14 cellular contexts compared by ENCODE assay signal in the genomic region with DNA sequence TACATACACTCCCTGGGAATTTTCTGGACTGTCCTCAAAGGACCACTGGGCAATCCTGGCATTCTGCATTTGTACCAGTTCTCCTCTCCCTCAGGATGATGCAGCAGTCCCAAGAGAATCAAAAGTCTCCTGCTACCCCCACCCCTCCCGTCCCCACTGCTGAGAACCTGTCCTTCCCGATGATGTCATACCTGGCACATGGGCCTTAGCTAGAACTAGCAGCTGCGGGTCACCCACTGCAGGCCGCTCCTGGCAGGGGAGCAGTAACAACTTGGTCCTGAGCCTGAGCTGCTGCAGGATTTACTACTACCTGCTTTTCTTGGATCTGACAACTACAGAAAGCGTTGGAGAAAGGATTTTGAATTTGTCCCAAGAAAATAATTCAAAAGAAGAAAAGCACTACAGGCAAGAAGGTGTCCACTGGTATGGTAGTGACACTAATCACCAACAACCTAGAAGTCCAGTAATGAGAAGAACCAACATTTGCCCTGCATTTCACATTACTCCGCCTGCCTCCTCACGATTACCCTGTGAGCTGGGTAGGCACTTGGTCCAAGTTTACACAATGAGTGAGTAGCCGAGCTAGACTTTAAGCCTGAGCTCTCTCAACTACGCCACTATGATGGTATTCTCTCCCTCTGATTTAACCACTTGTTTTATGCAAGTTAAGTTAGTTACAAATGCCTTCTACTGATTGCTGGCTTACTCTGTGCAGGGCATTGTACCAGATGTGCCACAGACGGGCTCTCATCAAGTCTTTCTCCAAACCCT. TPM values are rescaled to one million over a fixed set of nuclear protein-coding genes. Genes with fewer than 3 reads are reported as not detected.
DNase-seq lines count a peak whose midpoint lies in the region; ATAC-seq and TF ChIP-seq lines count a peak whose summit lies in the region.
"Had no signal": no experiment of that assay in that cellular context is flagged by ENCODE, and none has a peak within 500 bp of the region (broad histone marks: within the 10 kb centered on the region; RNA-seq: fewer than 3 reads in every experiment).

No MANE protein-coding gene starts in this region.

- H3K4me3 ChIP-seq in HEK293 (ENCODE audit: low read depth, low read length) (no peak overlapping the region), astrocyte of the spinal cord (ENCODE audit: low read depth, low read length) (no peak overlapping the region), right cardiac atrium (ENCODE audit: low read length) (no peak overlapping the region), stomach (no peak overlapping the region)
- H3K4me3 ChIP-seq: skin epidermis had no signal

- in situ Hi-C loops in astrocyte of the spinal cord (cut with HindIII; ENCODE audit: low sequenced_read_pairs), result no loop called here

- no peak for TF ChIP-seq EP300 in stomach (IDR thresholded peaks at IDR 0.05)

- POLR2A ChIA-PET in HEK293 (lab: Yijun Ruan, JAX) (interaction anchor here (0.7 to 1.2 kb wide), 4 partner anchors 9 to 604 kb away, joined by 3 read pairs; no protein-coding TSS in a partner anchor), RWPE1 (lab: Yijun Ruan, JAX; ENCODE audit: low non-redundant PET) (no interaction called here)

- intact Hi-C loops in right cardiac atrium (cut with DNase I) (no loop called here), stomach (cut with DNase I; ENCODE audit: low total_unique reads) (no loop called here)

- TF ChIP-seq POLR2A in stomach (IDR thresholded peaks at IDR 0.05), result no peak

- H3K36me3 ChIP-seq in HEK293 (ENCODE audit: control insufficient read depth in 2 of 2, insufficient read depth in 1 of 2, low read length in 2 of 2) (no peaks in the 10 kb centered on the region), stomach (no peaks in the 10 kb centered on the region)

- CTCF ChIA-PET in HEK293 (lab: Yijun Ruan, JAX), result interaction anchor here (0.6 to 1.3 kb wide), 6 partner anchors 22 to 661 kb away, joined by 3 to 6 read pairs (median 3); no protein-coding TSS in a partner anchor
- CTCF ChIA-PET in RWPE1 (lab: Yijun Ruan, JAX), result no interaction called here

- ATAC-seq in right cardiac atrium (peak; percentile 69 to 77), HG03108 (IDR thresholded peaks at IDR 0.05; ENCODE audit: unreplicated experiment) (no peak)
- ATAC-seq: natural killer cell, SK-N-SH treated with all-trans-retinoic acid at 6 μM for 48 hours, WTC11 had no signal

- peak; percentile 43 for DNase-seq in astrocyte of the spinal cord (ENCODE audit: low read depth, low spot score)
- DNase-seq in right cardiac atrium, result peak; percentile 48 to 71 (median 68)
- DNase-seq in stomach, result no peak
- DNase-seq in RWPE1 (ENCODE audit: low spot score), result no peak
- DNase-seq in D341Med (ENCODE audit: low spot score), result no peak
- DNase-seq: activated naive CD8-positive, alpha-beta T cell treated with anti-CD3 and anti-CD28 coated beads for 36 hours; cortex of kidney; natural killer cell; NCI-H2029 treated with DMSO at 0.1 percent for 48 hours had no signal

- WGBS in right cardiac atrium, result 55% methylated on average over 10 of the region's 10 CpGs
- 53 to 59% (median 56%) methylated on average over 10 of the region's 10 CpGs for WGBS in stomach, 5 donors

- TF ChIP-seq CTCF in HEK293 (tag by site-specific recombination; IDR thresholded peaks at IDR 0.05) (no peak), astrocyte of the spinal cord (IDR thresholded peaks at IDR 0.05; ENCODE audit: low read depth, low read length) (no peak), stomach (IDR thresholded peaks at IDR 0.05) (no peak), RWPE1 (conservative IDR thresholded peaks at IDR 0.05; ENCODE audit: low read depth) (no peak)

- H3K4me1 ChIP-seq in HEK293 (ENCODE audit: control insufficient read depth, insufficient read depth, low read length), result peaks cover 4% of the 10 kb centered on the region
- peaks cover 3% of the 10 kb centered on the region for H3K4me1 ChIP-seq in right cardiac atrium (ENCODE audit: control insufficient read depth, insufficient read depth, low read length)
- H3K4me1 ChIP-seq in stomach, result peaks cover 0 to 13% (median 0%) of the 10 kb centered on the region in 4 donors

- H3K27me3 ChIP-seq in right cardiac atrium (ENCODE audit: control insufficient read depth, insufficient read depth) (no peaks in the 10 kb centered on the region), stomach (no peaks in the 10 kb centered on the region)

- H3K9me3 ChIP-seq in HEK293 (ENCODE audit: control insufficient read depth, insufficient read depth, low read depth, low read length) (no peaks in the 10 kb centered on the region), right cardiac atrium (ENCODE audit: control insufficient read depth, low read length) (no peaks in the 10 kb centered on the region), stomach (no peaks in the 10 kb centered on the region)

- H3K27ac ChIP-seq in HEK293 (ENCODE audit: extremely low read depth, low read depth, low read length) (no peak overlapping the region), right cardiac atrium (ENCODE audit: low read length) (no peak overlapping the region), stomach (peak overlapping the region in 3 of 5 donors; percentile 4 to 63 (median 39)), RWPE1 (no peak overlapping the region)

TF ChIP-seq in HEK293, 187 proteins besides CTCF, POLR2A, EP300 and RAD21 (continues in another document):
- TF ChIP-seq ZNF184 (tag by site-specific recombination; IDR thresholded peaks at IDR 0.05) (0 out of 2 replicates have a peak, but pooled peaks have one; percentile 8), ZNF211 (tag by site-specific recombination; IDR thresholded peaks at IDR 0.05; ENCODE audit: low read depth) (no peak), FEZF1 (tag by site-specific recombination; IDR thresholded peaks at IDR 0.05) (no peak), ZNF837 (tag by site-specific recombination; IDR thresholded peaks at IDR 0.05) (no peak), ZBTB7A (tag by site-specific recombination; IDR thresholded peaks at IDR 0.05; ENCODE audit: low read depth) (no peak), ZFP69B (tag by site-specific recombination; IDR thresholded peaks at IDR 0.05) (no peak), WT1 (tag by site-specific recombination; IDR thresholded peaks at IDR 0.05) (no peak), IKZF3 (tag by site-specific recombination; IDR thresholded peaks at IDR 0.05) (no peak)
- TF ChIP-seq, protein P1, sequence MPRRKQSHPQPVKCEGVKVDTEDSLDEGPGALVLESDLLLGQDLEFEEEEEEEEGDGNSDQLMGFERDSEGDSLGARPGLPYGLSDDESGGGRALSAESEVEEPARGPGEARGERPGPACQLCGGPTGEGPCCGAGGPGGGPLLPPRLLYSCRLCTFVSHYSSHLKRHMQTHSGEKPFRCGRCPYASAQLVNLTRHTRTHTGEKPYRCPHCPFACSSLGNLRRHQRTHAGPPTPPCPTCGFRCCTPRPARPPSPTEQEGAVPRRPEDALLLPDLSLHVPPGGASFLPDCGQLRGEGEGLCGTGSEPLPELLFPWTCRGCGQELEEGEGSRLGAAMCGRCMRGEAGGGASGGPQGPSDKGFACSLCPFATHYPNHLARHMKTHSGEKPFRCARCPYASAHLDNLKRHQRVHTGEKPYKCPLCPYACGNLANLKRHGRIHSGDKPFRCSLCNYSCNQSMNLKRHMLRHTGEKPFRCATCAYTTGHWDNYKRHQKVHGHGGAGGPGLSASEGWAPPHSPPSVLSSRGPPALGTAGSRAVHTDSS (tag by site-specific recombination; IDR thresholded peaks at IDR 0.05), result no peak
- TF ChIP-seq, protein P2, sequence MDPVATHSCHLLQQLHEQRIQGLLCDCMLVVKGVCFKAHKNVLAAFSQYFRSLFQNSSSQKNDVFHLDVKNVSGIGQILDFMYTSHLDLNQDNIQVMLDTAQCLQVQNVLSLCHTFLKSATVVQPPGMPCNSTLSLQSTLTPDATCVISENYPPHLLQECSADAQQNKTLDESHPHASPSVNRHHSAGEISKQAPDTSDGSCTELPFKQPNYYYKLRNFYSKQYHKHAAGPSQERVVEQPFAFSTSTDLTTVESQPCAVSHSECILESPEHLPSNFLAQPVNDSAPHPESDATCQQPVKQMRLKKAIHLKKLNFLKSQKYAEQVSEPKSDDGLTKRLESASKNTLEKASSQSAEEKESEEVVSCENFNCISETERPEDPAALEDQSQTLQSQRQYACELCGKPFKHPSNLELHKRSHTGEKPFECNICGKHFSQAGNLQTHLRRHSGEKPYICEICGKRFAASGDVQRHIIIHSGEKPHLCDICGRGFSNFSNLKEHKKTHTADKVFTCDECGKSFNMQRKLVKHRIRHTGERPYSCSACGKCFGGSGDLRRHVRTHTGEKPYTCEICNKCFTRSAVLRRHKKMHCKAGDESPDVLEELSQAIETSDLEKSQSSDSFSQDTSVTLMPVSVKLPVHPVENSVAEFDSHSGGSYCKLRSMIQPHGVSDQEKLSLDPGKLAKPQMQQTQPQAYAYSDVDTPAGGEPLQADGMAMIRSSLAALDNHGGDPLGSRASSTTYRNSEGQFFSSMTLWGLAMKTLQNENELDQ (tag by site-specific recombination; IDR thresholded peaks at IDR 0.05; ENCODE audit: low read depth), result no peak
- TF ChIP-seq, protein P3, sequence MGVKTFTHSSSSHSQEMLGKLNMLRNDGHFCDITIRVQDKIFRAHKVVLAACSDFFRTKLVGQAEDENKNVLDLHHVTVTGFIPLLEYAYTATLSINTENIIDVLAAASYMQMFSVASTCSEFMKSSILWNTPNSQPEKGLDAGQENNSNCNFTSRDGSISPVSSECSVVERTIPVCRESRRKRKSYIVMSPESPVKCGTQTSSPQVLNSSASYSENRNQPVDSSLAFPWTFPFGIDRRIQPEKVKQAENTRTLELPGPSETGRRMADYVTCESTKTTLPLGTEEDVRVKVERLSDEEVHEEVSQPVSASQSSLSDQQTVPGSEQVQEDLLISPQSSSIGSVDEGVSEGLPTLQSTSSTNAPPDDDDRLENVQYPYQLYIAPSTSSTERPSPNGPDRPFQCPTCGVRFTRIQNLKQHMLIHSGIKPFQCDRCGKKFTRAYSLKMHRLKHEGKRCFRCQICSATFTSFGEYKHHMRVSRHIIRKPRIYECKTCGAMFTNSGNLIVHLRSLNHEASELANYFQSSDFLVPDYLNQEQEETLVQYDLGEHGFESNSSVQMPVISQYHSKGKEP (tag by site-specific recombination; IDR thresholded peaks at IDR 0.05), result no peak

RNA-seq across cellular contexts. Expression of a gene that starts 55.3 kb away (rescaled TPM):
- 1 to 10 TPM in 1 of 4 donors, under 1 TPM in 2, not detected in 1; 0.14 to 2.1 (median 0.59) TPM for total RNA-seq in right cardiac atrium
- polyA plus RNA-seq in right cardiac atrium, result 0.27 TPM
- total RNA-seq in stomach, result 1 to 10 TPM in 2 of 5 donors, under 1 TPM in 2, not detected in 1; 0.58 to 3.1 (median 1.0) TPM
- polyA plus RNA-seq in stomach, result 1 to 10 TPM in 2 of 3 donors, not detected in 1; 1.6 to 4.4 TPM
- total RNA-seq: natural killer cell had no signal

Comparison
In these comparisons a context has a peak if more than half of its experiments do, and no peak if none do; other contexts are left out.
1. H3K27ac ChIP-seq: peak in stomach (3 of 5); none in HEK293 (single experiment), right cardiac atrium (single experiment) and RWPE1 (single experiment).
2. DNase-seq: peak in astrocyte of the spinal cord (single experiment) and right cardiac atrium (3 of 3); none in stomach (single experiment), RWPE1 (single experiment) and D341Med (single experiment).